Comparison of ENCODE assay signal across 21 cellular contexts in the genomic region with DNA sequence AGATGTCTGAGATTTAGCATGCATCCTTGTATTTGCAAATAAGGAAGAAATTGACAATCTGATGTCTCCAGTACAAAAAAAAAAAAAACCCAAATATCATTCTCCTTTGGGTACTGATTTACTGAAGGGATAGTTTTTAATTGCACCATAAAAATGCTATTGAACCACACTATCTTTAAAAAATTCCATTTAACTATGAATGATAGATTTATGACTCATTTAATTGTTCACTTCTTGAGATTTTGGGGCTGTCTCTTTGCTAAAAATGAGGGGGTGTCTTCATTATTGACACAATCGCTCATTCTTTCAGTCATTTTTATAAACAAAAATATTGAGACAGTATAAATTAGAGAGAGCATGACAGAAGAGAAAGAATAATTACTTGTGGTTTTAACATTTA.
"Had no signal": no experiment of that assay in that cellular context is flagged by ENCODE, and none has a peak within 500 bp of the region (broad histone marks: within the 10 kb centered on the region; RNA-seq: fewer than 3 reads in every experiment).

No MANE protein-coding gene starts in this region.

- H3K9me3 ChIP-seq: esophagus squamous epithelium, neutrophil, suprapubic skin, thyroid gland had no signal

- H3K27ac ChIP-seq: epithelial cell of prostate, esophagus squamous epithelium, hepatocyte, neutrophil, suprapubic skin, thyroid gland had no signal

- H3K4me3 ChIP-seq: esophagus squamous epithelium, hepatocyte, lung, suprapubic skin, thyroid gland had no signal

- H3K36me3 ChIP-seq: esophagus squamous epithelium, neutrophil, suprapubic skin, thyroid gland had no signal

- H3K79me2 ChIP-seq: hepatocyte had no signal

- H3K27me3 Mint-ChIP-seq: dendritic cell treated with granulocyte-macrophage colony-stimulating factor and Interleukin-4, amounts not matched to agents 40 ng/mL and 50 ng/mL, for 4 days had no signal

- H3K36me3 Mint-ChIP-seq: naive thymus-derived CD4-positive, alpha-beta T cell; type B pancreatic cell had no signal

- H2AFZ ChIP-seq: hepatocyte had no signal

- H3K4me1 Mint-ChIP-seq: naive thymus-derived CD4-positive, alpha-beta T cell had no signal

- DNase-seq: effector memory CD8-positive, alpha-beta T cell; esophagus squamous epithelium; foreskin fibroblast; head of caudate nucleus; left colon; left ventricle myocardium superior; mesendoderm; naive thymus-derived CD4-positive, alpha-beta T cell; posterior cingulate gyrus; right cardiac atrium; small intestine; stimulated activated CD4-positive, alpha-beta T cell treated with anti-CD3 and anti-CD28 coated beads, Interleukin-12 subunit alpha, Interleukin-12 subunit beta, amount 100 ng/mL, for 4 hours; stimulated activated naive CD8-positive, alpha-beta T cell treated with anti-CD3 and anti-CD28 coated beads, Interleukin-15, Interleukin-2, amounts not matched to agents 100 U/mL and 50 U/mL, for 24 hours; thyroid gland had no signal

- H3K4me3 Mint-ChIP-seq: dendritic cell treated with granulocyte-macrophage colony-stimulating factor and Interleukin-4, amounts not matched to agents 40 ng/mL and 50 ng/mL, for 4 days; effector memory CD8-positive, alpha-beta T cell; naive thymus-derived CD4-positive, alpha-beta T cell; type B pancreatic cell had no signal

- H3K4me2 ChIP-seq: hepatocyte had no signal

- ATAC-seq: effector memory CD8-positive, alpha-beta T cell; left colon; naive thymus-derived CD4-positive, alpha-beta T cell; right cardiac atrium; stimulated activated naive CD8-positive, alpha-beta T cell treated with anti-CD3 and anti-CD28 coated beads, Interleukin-15, Interleukin-2, amounts not matched to agents 100 U/mL and 50 U/mL, for 24 hours had no signal

- H3K9me3 Mint-ChIP-seq: dendritic cell treated with granulocyte-macrophage colony-stimulating factor and Interleukin-4, amounts not matched to agents 40 ng/mL and 50 ng/mL, for 4 days; effector memory CD8-positive, alpha-beta T cell; naive thymus-derived CD4-positive, alpha-beta T cell; type B pancreatic cell had no signal

- H3K27ac Mint-ChIP-seq: dendritic cell treated with granulocyte-macrophage colony-stimulating factor and Interleukin-4, amounts not matched to agents 40 ng/mL and 50 ng/mL, for 4 days; effector memory CD8-positive, alpha-beta T cell; naive thymus-derived CD4-positive, alpha-beta T cell; type B pancreatic cell had no signal

- H3K4me1 ChIP-seq: suprapubic skin had no signal

- H3K27me3 ChIP-seq: esophagus squamous epithelium, hepatocyte, neutrophil, suprapubic skin, thyroid gland had no signal
